Comparison of ENCODE assay signal across 1 cellular context in genomic region chr6:106381871-106382270, GRCh38.
TF ChIP-seq lines count a peak whose summit lies in the region.

No MANE protein-coding gene starts in this region.

TF ChIP-seq in GM12878, 131 proteins besides CTCF, POLR2A, EP300 and RAD21:
- TF ChIP-seq CBX3 (IDR thresholded peaks at IDR 0.05; ENCODE audit: borderline replicate concordance, low read depth), result no peak
- no peak for TF ChIP-seq IKZF1 (conservative IDR thresholded peaks at IDR 0.05)
- TF ChIP-seq FOS (IDR thresholded peaks at IDR 0.05; ENCODE audit: borderline replicate concordance, extremely low read depth, insufficient read length), result no peak
